Comparison of ENCODE assay signal across 11 cellular contexts in the genomic region with DNA sequence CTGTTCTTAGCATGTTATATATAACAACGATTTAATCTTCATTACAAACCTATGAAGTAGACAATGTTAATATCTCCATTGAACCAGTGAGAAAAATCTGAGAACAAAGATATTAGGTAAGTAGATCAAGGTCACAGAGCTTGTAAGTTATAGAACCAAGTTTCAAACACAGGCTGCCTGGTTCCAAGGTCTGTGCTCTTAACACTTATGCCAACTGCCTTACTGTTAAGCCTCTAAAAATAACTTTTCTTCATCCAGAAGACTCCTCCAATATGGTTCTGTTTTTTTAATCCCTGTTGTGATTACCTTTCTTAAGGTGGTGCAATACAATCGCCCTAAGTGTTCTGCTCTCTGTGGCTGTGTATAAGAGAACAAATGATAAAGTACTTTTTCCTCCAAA.
"Had no signal": no experiment of that assay in that cellular context is flagged by ENCODE, and none has a peak within 500 bp of the region (broad histone marks: within the 10 kb centered on the region; RNA-seq: fewer than 3 reads in every experiment).

No MANE protein-coding gene starts in this region.

- ATAC-seq: GM23338, HCT116 had no signal

- H3K4me3 ChIP-seq: GM23248, GM23338, HAP-1 had no signal

- H3K4me1 ChIP-seq: HAP-1 had no signal

- DNase-seq: GM23248, GOT3, H7, H9, HCEC 1CT, HFFc6 had no signal

- H3K36me3 ChIP-seq: HAP-1 had no signal

- H3K9me3 ChIP-seq: HAP-1 had no signal

- FAIRE-seq: H1, H54 had no signal

- H3K27ac ChIP-seq: GM23248 had no signal
